Comparison of ENCODE assay signal across 9 cellular contexts in the genomic region with DNA sequence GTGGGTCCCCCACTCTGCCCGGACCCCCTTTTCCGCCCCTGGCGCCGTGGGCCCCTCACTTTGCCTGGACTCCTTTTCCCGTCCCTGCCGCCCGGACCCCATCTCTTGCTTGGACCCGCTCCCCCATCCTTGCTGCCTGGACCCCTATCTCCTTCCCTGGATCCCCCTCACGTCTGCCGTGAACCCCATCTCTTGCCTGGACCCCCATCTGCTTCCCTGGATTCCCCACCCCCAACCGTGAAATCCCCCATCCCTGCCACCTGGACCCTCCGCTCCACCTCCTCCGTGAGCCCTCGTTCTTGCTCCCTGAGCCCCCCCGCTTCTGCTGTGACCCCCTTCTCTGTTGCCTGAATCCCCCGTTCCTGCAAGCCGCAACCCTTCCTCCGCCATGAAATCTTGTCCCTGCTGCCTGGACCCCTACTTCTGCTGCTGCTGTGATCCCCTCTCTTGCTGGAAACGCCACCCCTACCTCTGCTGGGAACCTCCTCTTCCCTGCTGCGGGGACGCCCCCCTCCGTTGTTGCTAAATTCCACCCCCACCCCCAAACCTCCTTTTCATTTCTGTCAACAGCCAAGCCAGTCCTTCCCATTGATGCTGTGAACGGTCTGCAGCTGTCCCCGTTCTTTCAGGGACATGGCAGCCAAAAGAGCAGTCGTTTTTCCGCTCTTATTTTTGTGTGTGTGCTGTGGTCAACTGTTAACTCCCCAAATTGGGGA. TPM values are rescaled to one million over a fixed set of nuclear protein-coding genes. Genes with fewer than 3 reads are reported as not detected.
DNase-seq lines count a peak whose midpoint lies in the region; ATAC-seq, FAIRE-seq and TF ChIP-seq lines count a peak whose summit lies in the region.
"Had no signal": no experiment of that assay in that cellular context is flagged by ENCODE, and none has a peak within 500 bp of the region (broad histone marks: within the 10 kb centered on the region; RNA-seq: fewer than 3 reads in every experiment).

No MANE protein-coding gene starts in this region.

- H3K27me3 ChIP-seq in heart right ventricle: no peaks in the 10 kb centered on the region

- 2% methylated on average over 26 of the region's 26 CpGs for WGBS in heart right ventricle, 2 donors

- intact Hi-C loops in Right ventricle myocardium inferior (cut with DNase I) (loop anchor here (2.0 kb wide), 1 partner anchor 27 kb away; the partner anchor contains the start of gene NDUFS7), left ventricle myocardium superior (cut with micrococcal nuclease) (no loop called here), heart right ventricle (cut with DNase I) (loop anchor here in 3 of 10 donors (1.0 to 10.0 kb wide), 3 partner anchors 28 to 73 kb away; partner anchors contain the start of genes EFNA2 (in 1 of the 3) and NDUFS7 (in 1 of the 3))

- H3K4me3 ChIP-seq in heart right ventricle: peak overlapping the region; percentile 63 to 93 (median 87)

- no peak for TF ChIP-seq CTCF in heart right ventricle (IDR thresholded peaks at IDR 0.05)

- H3K27ac ChIP-seq in heart right ventricle: peak overlapping the region; percentile 75 to 99 (median 94)

- in situ Hi-C loops in KBM-7 (cut with MboI; ENCODE audit: low pct_unique_long_range_greater_than_20kb, low sequenced_read_pairs): no loop called here

- H3K4me1 ChIP-seq in heart right ventricle: peaks cover under 1 to 26% (median 17%) of the 10 kb centered on the region in 9 donors

- FAIRE-seq in RCC 7860 (lab: Jason Lieb, UNC): no peak
- FAIRE-seq: frontal cortex had no signal

- H3K9me3 ChIP-seq in heart right ventricle: no peaks in the 10 kb centered on the region

- DNase-seq in Right ventricle myocardium inferior (ENCODE audit: missing footprints) (peak; percentile 34), left ventricle myocardium superior (no peak), heart right ventricle (no peak), putamen (ENCODE audit: low spot score) (peak; percentile 75), KBM-7 (no peak), RCC 7860 (ENCODE audit: low spot score) (no peak), NCI-H2227 treated with DMSO at 0.1 percent for 48 hours (lab: John Stamatoyannopoulos, UW) (no peak)
- DNase-seq in activated T-cell treated with anti-CD3 and anti-CD28 coated beads, Interleukin-2, amount 50 U/mL, for 48 hours: peak; percentile 33 to 34

- H3K36me3 ChIP-seq in heart right ventricle: peaks cover 0 to 39% (median 11%) of the 10 kb centered on the region in 9 donors

- ATAC-seq in Right ventricle myocardium inferior (no peak), left ventricle myocardium superior (no peak), heart right ventricle (peak in 2 of 8 donors; percentile 3 to 8)

RNA-seq across cellular contexts. Expression of gene NDUFS7, which starts 28.3 kb away (rescaled TPM):
- 443 TPM for total RNA-seq in Right ventricle myocardium inferior
- total RNA-seq in left ventricle myocardium superior: 461 TPM
- 100 to 1,000 TPM; 248 to 446 (median 377) TPM for total RNA-seq in heart right ventricle
- 100 to 1,000 TPM; 307 to 498 TPM for polyA plus RNA-seq in heart right ventricle

RNA-seq across cellular contexts. Expression of gene GAMT, which starts 45.9 kb away (rescaled TPM):
- total RNA-seq in Right ventricle myocardium inferior (85.8 TPM), left ventricle myocardium superior (92.5 TPM), heart right ventricle (10 to 100 TPM; 53.4 to 89.2 (median 72.1) TPM)
- 100 to 1,000 TPM in 1 of 2 donors, 10 to 100 TPM in 1; 30.8 to 260 TPM for polyA plus RNA-seq in heart right ventricle

RNA-seq across cellular contexts. Expression of gene DAZAP1, which starts 52.0 kb away (rescaled TPM):
- total RNA-seq in Right ventricle myocardium inferior (88.4 TPM), left ventricle myocardium superior (96.7 TPM), heart right ventricle (100 to 1,000 TPM in 2 of 10 donors, 10 to 100 TPM in 8; 56.7 to 111 (median 73.8) TPM)
- 10 to 100 TPM; 82.6 to 91.3 TPM for polyA plus RNA-seq in heart right ventricle

Comparison
In these comparisons a context has a peak if more than half of its experiments do, and no peak if none do; other contexts are left out.
1. DNase-seq: peak in Right ventricle myocardium inferior (single experiment), activated T-cell treated with anti-CD3 and anti-CD28 coated beads, Interleukin-2, amount 50 U/mL, for 48 hours (2 of 2) and putamen (single experiment); none in left ventricle myocardium superior (single experiment), heart right ventricle (0 of 2), KBM-7 (single experiment), RCC 7860 (single experiment) and NCI-H2227 treated with DMSO at 0.1 percent for 48 hours (single experiment).